Comparison of ENCODE assay signal across 18 cellular contexts in genomic region chr11:56889986-56890385, GRCh38.
DNase-seq lines count a peak whose midpoint lies in the region; ATAC-seq, FAIRE-seq and TF ChIP-seq lines count a peak whose summit lies in the region.
"Had no signal": no experiment of that assay in that cellular context is flagged by ENCODE, and none has a peak within 500 bp of the region (broad histone marks: within the 10 kb centered on the region; RNA-seq: fewer than 3 reads in every experiment).

No MANE protein-coding gene starts in this region.

- H3T11ph ChIP-seq in H9 (ENCODE audit: low read length): no peak overlapping the region

- ATAC-seq in A549 (peak in 1 of 2 experiments; percentile 63; a peak in 3 of 6 replicates), RWPE2 (ENCODE audit: low read depth) (peak; percentile 21; the same call in 1 of the 3 replicates)
- ATAC-seq: GM12878, HepG2 had no signal

- no peak overlapping the region for H4K8ac ChIP-seq in H9 (replicated peaks; ENCODE audit: insufficient read length, low read depth, low read length)

- CTCF ChIA-PET in A549 (lab: Yijun Ruan, JAX): interaction anchor here (1.0 to 2.2 kb wide), 4 partner anchors 10 to 359 kb away, joined by 3 to 7 read pairs (median 6); no protein-coding TSS in a partner anchor

- no peak overlapping the region for H3K18ac ChIP-seq in H9 (ENCODE audit: insufficient read length, low read depth, low read length)

- H3K79me1 ChIP-seq in H9 (ENCODE audit: insufficient read depth, low read depth, low read length, poor library complexity, severe bottlenecking): no peaks in the 10 kb centered on the region

- peak overlapping the region; percentile 54 to 72; a peak in 4 of 6 replicates for H3K27ac ChIP-seq in A549
- no peak overlapping the region for H3K27ac ChIP-seq in RWPE2 (ENCODE audit: poor library complexity, severe bottlenecking)
- H3K27ac ChIP-seq in epithelial cell of prostate: peak overlapping the region; percentile 11
- H3K27ac ChIP-seq in H9 (ENCODE audit: insufficient read length, low read depth, low read length): no peak overlapping the region
- H3K27ac ChIP-seq: BLaER1 treated with 17β-estradiol and CSF1 and Interleukin-3, amounts not matched to agents 10 nM and 100 nM; GM23248 had no signal

- no peak overlapping the region for H2BK20ac ChIP-seq in H9 (ENCODE audit: low read depth, low read length, poor library complexity, severe bottlenecking)

- no peak overlapping the region for H2AK5ac ChIP-seq in H9 (ENCODE audit: insufficient read length, low read length)

- FAIRE-seq in A549 (lab: Jason Lieb, UNC): peak; percentile 43
- FAIRE-seq: GM12878, GM18507, HepG2, HTR-8/SVneo had no signal

- H3K4ac ChIP-seq in H9 (ENCODE audit: low read depth, low read length): no peak overlapping the region

- H3K36me3 ChIP-seq in RWPE2 (ENCODE audit: low read depth): no peaks in the 10 kb centered on the region
- H3K36me3 ChIP-seq: BLaER1 treated with 17β-estradiol and CSF1 and Interleukin-3, amounts not matched to agents 10 nM and 100 nM had no signal

- peaks cover 2% of the 10 kb centered on the region; the same call in 1 of the 2 replicates for H3K27me3 Mint-ChIP-seq in H9 (ENCODE audit: low read depth)
- H3K27me3 Mint-ChIP-seq: CD4-positive, CD25-positive, alpha-beta regulatory T cell had no signal

- no peak overlapping the region for H3K4me3 Mint-ChIP-seq in H9
- H3K4me3 Mint-ChIP-seq: CD4-positive, CD25-positive, alpha-beta regulatory T cell had no signal

- no peak for TF ChIP-seq POLR2A in A549 (IDR thresholded peaks at IDR 0.05; ENCODE audit: low read length)

- H3K4me3 ChIP-seq in A549 (no peak overlapping the region), RWPE2 (ENCODE audit: severe bottlenecking) (no peak overlapping the region)
- H3K4me3 ChIP-seq: BLaER1 treated with 17β-estradiol and CSF1 and Interleukin-3, amounts not matched to agents 10 nM and 100 nM; GM12878; GM23248 had no signal

- H4K5ac ChIP-seq in H9 (ENCODE audit: insufficient read length, low read depth, low read length): no peak overlapping the region

- H3K23ac ChIP-seq in H9 (ENCODE audit: insufficient read length, low read depth, low read length): no peak overlapping the region

- POLR2A ChIA-PET in A549 (lab: Yijun Ruan, JAX): no interaction called here

- H2BK12ac ChIP-seq in H9 (ENCODE audit: insufficient read length, low read depth, low read length): no peak overlapping the region

- H2BK5ac ChIP-seq in H9 (ENCODE audit: insufficient read length, low read length): no peak overlapping the region

- H3K23me2 ChIP-seq in H9 (ENCODE audit: insufficient read length, low read depth, low read length, poor library complexity, severe bottlenecking): no peaks in the 10 kb centered on the region

- no peaks in the 10 kb centered on the region for H3K36me3 Mint-ChIP-seq in H9 (ENCODE audit: insufficient read depth in 1 of 3, low read depth in 3 of 3)
- H3K36me3 Mint-ChIP-seq: CD4-positive, CD25-positive, alpha-beta regulatory T cell had no signal

- no peak for TF ChIP-seq EP300 in A549 (IDR thresholded peaks at IDR 0.05)

- DNase-seq in A549 (ENCODE audit: low read depth in 1 of 2, low spot score in 1 of 2) (peak in 1 of 2 experiments; percentile 56), RWPE2 (ENCODE audit: low spot score) (no peak), epithelial cell of prostate (ENCODE audit: low read depth, low spot score) (no peak), islet precursor cell (peak; percentile 57), H9 (no peak), epidermal melanocyte (ENCODE audit: insufficient read length, low spot score) (no peak)
- DNase-seq in central memory CD4-positive, alpha-beta T cell: no peak
- DNase-seq: 8988T; ACHN; CD4-positive, CD25-positive, alpha-beta regulatory T cell; DMS 273 treated with DMSO at 0.1 percent for 48 hours; GM23248; H7 had no signal

- no peaks in the 10 kb centered on the region for H3K79me2 ChIP-seq in H9 (ENCODE audit: insufficient read depth, low read length)

- peaks cover 1 to 8% of the 10 kb centered on the region in 2 experiments; a peak in 3 of 4 replicates for H3K4me1 Mint-ChIP-seq in H9
- H3K4me1 Mint-ChIP-seq: CD4-positive, CD25-positive, alpha-beta regulatory T cell had no signal

- H3K9me3 ChIP-seq in A549 (no peaks in the 10 kb centered on the region), RWPE2 (ENCODE audit: severe bottlenecking) (no peaks in the 10 kb centered on the region), H9 (ENCODE audit: control insufficient read depth, low read depth, low read length) (peaks cover 2% of the 10 kb centered on the region)
- H3K9me3 ChIP-seq: BLaER1 treated with 17β-estradiol and CSF1 and Interleukin-3, amounts not matched to agents 10 nM and 100 nM had no signal

- 73% methylated on average over 4 of the region's 4 CpGs for WGBS in A549 (ENCODE audit: missing lambda C conversion rate)
- no CpG with 5 or more reads among the region's 4 CpGs for WGBS in H9 (ENCODE audit: extremely low coverage, insufficient read length, low lambda C conversion rate)

- H3K4me1 ChIP-seq in A549: peaks cover 53% of the 10 kb centered on the region
- H3K4me1 ChIP-seq in RWPE2 (ENCODE audit: insufficient read depth, poor library complexity, severe bottlenecking): no peaks in the 10 kb centered on the region
- H3K4me1 ChIP-seq in H9 (ENCODE audit: insufficient read depth, low read length): no peaks in the 10 kb centered on the region
- H3K4me1 ChIP-seq: BLaER1 treated with 17β-estradiol and CSF1 and Interleukin-3, amounts not matched to agents 10 nM and 100 nM had no signal

- no peaks in the 10 kb centered on the region for H4K20me1 ChIP-seq in H9 (ENCODE audit: control insufficient read depth, insufficient read depth, insufficient read length)
- H4K20me1 ChIP-seq: BLaER1 treated with 17β-estradiol and CSF1 and Interleukin-3, amounts not matched to agents 10 nM and 100 nM had no signal

- no peak overlapping the region for H3K4me2 ChIP-seq in A549
- no peak overlapping the region for H3K4me2 ChIP-seq in H9 (ENCODE audit: insufficient read depth, insufficient read length, low read length)
- H3K4me2 ChIP-seq: BLaER1 treated with 17β-estradiol and CSF1 and Interleukin-3, amounts not matched to agents 10 nM and 100 nM had no signal

- H3K56ac ChIP-seq in H9 (ENCODE audit: insufficient read length, low read depth, low read length): no peak overlapping the region

- no peaks in the 10 kb centered on the region for H3K9me3 Mint-ChIP-seq in H9
- H3K9me3 Mint-ChIP-seq: CD4-positive, CD25-positive, alpha-beta regulatory T cell had no signal

- H2BK120ac ChIP-seq in H9 (ENCODE audit: low read depth, low read length, poor library complexity, severe bottlenecking): no peak overlapping the region

- H2BK15ac ChIP-seq in H9 (ENCODE audit: low read depth, low read length): no peak overlapping the region

- H3K14ac ChIP-seq in H9 (ENCODE audit: insufficient read depth, low read length): no peak overlapping the region

- no peak overlapping the region for H4K91ac ChIP-seq in H9 (ENCODE audit: insufficient read length, low read depth, low read length)

- no peak overlapping the region for H3K27ac Mint-ChIP-seq in H9
- H3K27ac Mint-ChIP-seq: CD4-positive, CD25-positive, alpha-beta regulatory T cell had no signal

- TF ChIP-seq CTCF in A549 (IDR thresholded peaks at IDR 0.05): no peak
- TF ChIP-seq CTCF in RWPE2 (IDR thresholded peaks at IDR 0.05; ENCODE audit: poor library complexity, severe bottlenecking): no peak
- no peak for TF ChIP-seq CTCF in H9 (conservative IDR thresholded peaks at IDR 0.05)

- no peak for TF ChIP-seq RAD21 in A549 (conservative IDR thresholded peaks at IDR 0.05 in 1 of 2, IDR thresholded peaks at IDR 0.05 in 1 of 2)

- H2AFZ ChIP-seq in H9 (ENCODE audit: low read length): no peak overlapping the region
- H2AFZ ChIP-seq: GM23248 had no signal

- H3K27me3 ChIP-seq in RWPE2 (ENCODE audit: insufficient read depth, poor library complexity, severe bottlenecking) (no peaks in the 10 kb centered on the region), H9 (ENCODE audit: insufficient read depth, low read length) (no peaks in the 10 kb centered on the region)
- H3K27me3 ChIP-seq: BLaER1 treated with 17β-estradiol and CSF1 and Interleukin-3, amounts not matched to agents 10 nM and 100 nM had no signal

- H3K9ac ChIP-seq in H9 (ENCODE audit: extremely low read depth, insufficient read length, low read length): no peak overlapping the region
- H3K9ac ChIP-seq: BLaER1 treated with 17β-estradiol and CSF1 and Interleukin-3, amounts not matched to agents 10 nM and 100 nM; GM23248 had no signal

TF ChIP-seq in A549, 52 proteins besides CTCF, POLR2A, EP300 and RAD21:
- no peak for TF ChIP-seq HOXB5 (CRISPR knock-in tag; IDR thresholded peaks at IDR 0.05)
TF ChIP-seq in A549: peak in this region for 0.

Comparison
In these comparisons a context has a peak if more than half of its experiments do, and no peak if none do; other contexts are left out.
1. H3K27ac ChIP-seq: peak in A549 (2 of 2) and epithelial cell of prostate (single experiment); none in RWPE2 (single experiment) and H9 (single experiment).